17 cellular contexts compared by ENCODE assay signal in genomic region chr13:29859971-29860370, GRCh38. TPM values are rescaled to one million over a fixed set of nuclear protein-coding genes. Genes with fewer than 3 reads are reported as not detected.
DNase-seq lines count a peak whose midpoint lies in the region; ATAC-seq and TF ChIP-seq lines count a peak whose summit lies in the region.
"Had no signal": no experiment of that assay in that cellular context is flagged by ENCODE, and none has a peak within 500 bp of the region (broad histone marks: within the 10 kb centered on the region; RNA-seq: fewer than 3 reads in every experiment).

No MANE protein-coding gene starts in this region.

- DNase-seq in AG08395 (ENCODE audit: low spot score), result peak; percentile 63
- DNase-seq in GM04504 (ENCODE audit: low read depth), result peak; percentile 63
- DNase-seq in RPMI7951 (ENCODE audit: low read depth), result peak; percentile 76
- DNase-seq in fibroblast of mammary gland (ENCODE audit: low read depth), result peak; percentile 89
- DNase-seq in MM.1S, result no peak
- DNase-seq in NCI-H1694 treated with DMSO at 0.1 percent for 48 hours (lab: John Stamatoyannopoulos, UW), result no peak
- DNase-seq in activated effector memory CD4-positive, alpha-beta T cell treated with anti-CD3 and anti-CD28 coated beads, Interleukin-2, amount 50 U/mL, for 16 hours, result no peak
- DNase-seq: activated CD4-positive, alpha-beta T cell treated with anti-CD3 and anti-CD28 coated beads, Interleukin-2, amount 10 ng/mL, durations not matched to agents 7 days and 5 days; body of pancreas; DMS 273 treated with DMSO at 0.1 percent for 48 hours; heart right ventricle; left cardiac atrium; NCI-H1436 treated with DMSO at 0.1 percent for 48 hours; RPMI8226; T-helper 2 cell; tibial artery had no signal

- ATAC-seq in GM21737 (IDR thresholded peaks at IDR 0.05; ENCODE audit: unreplicated experiment), result no peak
- ATAC-seq: body of pancreas, heart right ventricle, left cardiac atrium had no signal

- no peak overlapping the region for H3K27ac ChIP-seq in MM.1S (ENCODE audit: low read length)
- H3K27ac ChIP-seq: body of pancreas, heart right ventricle, tibial artery had no signal

- no peak overlapping the region for H3K9ac ChIP-seq in MM.1S (ENCODE audit: low read length)

- H3F3A ChIP-seq in MM.1S (ENCODE audit: insufficient read depth, low read length), result no peaks in the 10 kb centered on the region

- no peaks in the 10 kb centered on the region for H3K27me3 ChIP-seq in MM.1S (replicated peaks; ENCODE audit: insufficient read depth, low read length)
- H3K27me3 ChIP-seq: body of pancreas, tibial artery had no signal

- H3K4me3 ChIP-seq in fibroblast of mammary gland (ENCODE audit: control insufficient read depth, low read depth, low read length) (no peak overlapping the region), MM.1S (ENCODE audit: low read length) (no peak overlapping the region)
- H3K4me3 ChIP-seq: body of pancreas, heart right ventricle, tibial artery had no signal

- no peak overlapping the region for H2AFZ ChIP-seq in MM.1S (ENCODE audit: low read length)

- H3K4me1 ChIP-seq in MM.1S (ENCODE audit: low read length), result no peaks in the 10 kb centered on the region
- H3K4me1 ChIP-seq: tibial artery had no signal

- no peaks in the 10 kb centered on the region for H3K9me3 ChIP-seq in MM.1S (replicated peaks; ENCODE audit: insufficient read depth, low read length)
- H3K9me3 ChIP-seq: body of pancreas, heart right ventricle, tibial artery had no signal

- H3K79me2 ChIP-seq in MM.1S (ENCODE audit: low read length), result no peaks in the 10 kb centered on the region

- H3K36me3 ChIP-seq in MM.1S (replicated peaks; ENCODE audit: insufficient read depth, low read length), result no peaks in the 10 kb centered on the region
- H3K36me3 ChIP-seq: heart right ventricle, tibial artery had no signal

- H3K4me2 ChIP-seq in MM.1S (ENCODE audit: low read depth, low read length), result no peak overlapping the region

- H4K20me1 ChIP-seq in MM.1S (ENCODE audit: insufficient read depth, low read length), result no peaks in the 10 kb centered on the region

- no peak for TF ChIP-seq CTCF in fibroblast of mammary gland (conservative IDR thresholded peaks at IDR 0.05; ENCODE audit: control insufficient read depth, insufficient read depth, low read depth, low read length)
- TF ChIP-seq CTCF in MM.1S (IDR thresholded peaks at IDR 0.05; ENCODE audit: low read length), result no peak

- no peaks in the 10 kb centered on the region for H3K9me2 ChIP-seq in MM.1S (replicated peaks; ENCODE audit: insufficient read depth, low read length)

RNA-seq across cellular contexts. Expression of gene UBL3, which starts 9.6 kb away (rescaled TPM):
- total RNA-seq in RPMI7951 (2014; rRNA removed; shearing (Covaris generic)), result 20.1 and 24.5 TPM in 2 replicates

Comparison
In these comparisons a context has a peak if more than half of its experiments do, and no peak if none do; other contexts are left out.
1. DNase-seq: peak in AG08395 (single experiment), GM04504 (single experiment), RPMI7951 (single experiment) and fibroblast of mammary gland (single experiment); none in MM.1S (single experiment), NCI-H1694 treated with DMSO at 0.1 percent for 48 hours (single experiment) and activated effector memory CD4-positive, alpha-beta T cell treated with anti-CD3 and anti-CD28 coated beads, Interleukin-2, amount 50 U/mL, for 16 hours (single experiment).